Comparison of ENCODE assay signal across 8 cellular contexts in genomic region chr2:168194784-168195522, GRCh38. TPM values are rescaled to one million over a fixed set of nuclear protein-coding genes. Genes with fewer than 3 reads are reported as not detected.
DNase-seq lines count a peak whose midpoint lies in the region; ATAC-seq and TF ChIP-seq lines count a peak whose summit lies in the region.

No MANE protein-coding gene starts in this region.

- no peak overlapping the region for H3K4me2 ChIP-seq in PC-9
- H3K4me2 ChIP-seq in PC-3 (ENCODE audit: low read length) = no peak overlapping the region
- H3K4me2 ChIP-seq in GM23338 = no peak overlapping the region

- no peak overlapping the region for H3K4me3 Mint-ChIP-seq in MCF 10A (ENCODE audit: unreplicated experiment)
- no peak overlapping the region for H3K4me3 Mint-ChIP-seq in GM23338

- H3K27ac ChIP-seq in PC-9 = peak overlapping the region; percentile 99
- no peak overlapping the region for H3K27ac ChIP-seq in PC-3 (ENCODE audit: low read length)
- no peak overlapping the region for H3K27ac ChIP-seq in GM23338 (ENCODE audit: low read depth)

- H3K27me3 ChIP-seq in PC-9 (ENCODE audit: insufficient read depth, low read depth) (no peaks in the 10 kb centered on the region), PC-3 (ENCODE audit: low read length) (no peaks in the 10 kb centered on the region), GM23338 (ENCODE audit: insufficient read depth) (no peaks in the 10 kb centered on the region)

- H3K36me3 ChIP-seq in PC-9 (ENCODE audit: low read depth) (peaks cover 4% of the 10 kb centered on the region; the same call in 1 of the 2 replicates), PC-3 (ENCODE audit: low read depth, low read length) (no peaks in the 10 kb centered on the region), GM23338 (ENCODE audit: insufficient read depth) (no peaks in the 10 kb centered on the region)

- POLR2A ChIA-PET in PC-9 (lab: Charles Lee; ENCODE audit: unreplicated experiment) (no interaction called here), MCF 10A (lab: Yijun Ruan, JAX) (interaction anchor here (0.9 kb wide), 1 partner anchor 27 kb away, joined by 4 read pairs; no protein-coding TSS in a partner anchor), PC-3 (lab: Charles Lee; ENCODE audit: unreplicated experiment) (no interaction called here)

- H3K36me3 Mint-ChIP-seq in MCF 10A (ENCODE audit: insufficient read depth, unreplicated experiment) = no peaks in the 10 kb centered on the region
- no peaks in the 10 kb centered on the region for H3K36me3 Mint-ChIP-seq in GM23338 (ENCODE audit: low read depth)

- H4K20me1 ChIP-seq in PC-9 (ENCODE audit: insufficient read depth) (no peaks in the 10 kb centered on the region), PC-3 (ENCODE audit: low read length) (no peaks in the 10 kb centered on the region), GM23338 (replicated peaks; ENCODE audit: insufficient read depth) (no peaks in the 10 kb centered on the region)

- TF ChIP-seq CTCF in PC-9 (conservative IDR thresholded peaks at IDR 0.05) = no peak
- TF ChIP-seq CTCF in MCF 10A (IDR thresholded peaks at IDR 0.05; ENCODE audit: unreplicated experiment) = no peak
- no peak for TF ChIP-seq CTCF in PC-3 (conservative IDR thresholded peaks at IDR 0.05; ENCODE audit: low read depth, low read length)
- no peak for TF ChIP-seq CTCF in GM23338 (conservative IDR thresholded peaks at IDR 0.05; ENCODE audit: low read depth in 2 of 2)

- H3K27ac Mint-ChIP-seq in MCF 10A (ENCODE audit: low read depth, unreplicated experiment) (no peak overlapping the region), GM23338 (no peak overlapping the region)

- CTCF ChIA-PET in PC-9 (lab: Charles Lee) = no interaction called here
- CTCF ChIA-PET in MCF 10A (lab: Yijun Ruan, JAX) = interaction anchor here (0.6 to 1.4 kb wide), 5 partner anchors 9 to 49 kb away, joined by 3 to 4 read pairs (median 3); no protein-coding TSS in a partner anchor
- CTCF ChIA-PET in PC-3 (lab: Charles Lee) = no interaction called here

- peaks cover 32% of the 10 kb centered on the region; the same call in 1 of the 2 replicates for H3F3A ChIP-seq in PC-9 (ENCODE audit: insufficient read depth, low read depth)
- peaks cover 5% of the 10 kb centered on the region for H3F3A ChIP-seq in PC-3 (ENCODE audit: low read length, unreplicated experiment)
- no peaks in the 10 kb centered on the region for H3F3A ChIP-seq in GM23338 (replicated peaks; ENCODE audit: low read depth)

- no peak for DNase-seq in activated CD4-positive, CD25-positive, alpha-beta regulatory T cell treated with anti-CD3 and anti-CD28 coated beads, Interleukin-2, amount 50 U/mL, for 72 hours
- no peak for DNase-seq in PC-9
- peak; percentile 58 for DNase-seq in stimulated activated CD4-positive, alpha-beta T cell treated with anti-CD3 and anti-CD28 coated beads, Interleukin-4, amount 100 ng/mL, for 24 hours
- DNase-seq in MCF 10A (ENCODE audit: unreplicated experiment) = no peak
- no peak for DNase-seq in PC-3
- DNase-seq in GM23338 (ENCODE audit: low spot score) = no peak

- H3K4me1 ChIP-seq in PC-9 (replicated peaks; ENCODE audit: insufficient read depth) (peaks cover 67% of the 10 kb centered on the region), PC-3 (ENCODE audit: insufficient read depth, low read length) (peaks cover 50% of the 10 kb centered on the region), GM23338 (ENCODE audit: insufficient read depth) (peaks cover 16% of the 10 kb centered on the region)

- intact Hi-C loops in PC-9 (cut with micrococcal nuclease; ENCODE audit: unreplicated experiment) (loop anchor here (5.0 kb wide), 1 partner anchor 58 kb away; no protein-coding TSS in a partner anchor), MCF 10A (cut with micrococcal nuclease) (no loop called here), PC-3 (cut with micrococcal nuclease) (loop anchor here (5.0 kb wide), 3 partner anchors 38 to 58 kb away; partner anchors contain the start of gene STK39)

- peaks cover 27% of the 10 kb centered on the region for H3K4me1 Mint-ChIP-seq in MCF 10A (ENCODE audit: insufficient read depth, unreplicated experiment)
- peaks cover 31% of the 10 kb centered on the region for H3K4me1 Mint-ChIP-seq in GM23338

- H3K9ac ChIP-seq in PC-3 (ENCODE audit: low read length) = no peak overlapping the region

- H3K4me3 ChIP-seq in PC-9 (no peak overlapping the region), PC-3 (ENCODE audit: low read length) (no peak overlapping the region), GM23338 (no peak overlapping the region)

- H3K27me3 Mint-ChIP-seq in MCF 10A (ENCODE audit: insufficient read depth, unreplicated experiment) (no peaks in the 10 kb centered on the region), GM23338 (ENCODE audit: insufficient read depth, low read depth, poor library complexity) (no peaks in the 10 kb centered on the region)

- BruUV-seq in PC-9 (replicated peaks; lab: Mats Ljungman, UMichigan) (no TSS peak), MCF 10A (replicated peaks; lab: Mats Ljungman, UMichigan) (no TSS peak), PC-3 (replicated peaks; lab: Mats Ljungman, UMichigan) (no TSS peak)

- ATAC-seq in activated CD4-positive, CD25-positive, alpha-beta regulatory T cell treated with anti-CD3 and anti-CD28 coated beads, Interleukin-2, amount 50 U/mL, for 24 hours = peak; percentile 92 to 93
- ATAC-seq in HG02763 (IDR thresholded peaks at IDR 0.05; ENCODE audit: unreplicated experiment) (peak; percentile 88), PC-3 (no peak), GM23338 (no peak)

- H3K79me2 ChIP-seq in PC-9 (ENCODE audit: low read depth) (peaks cover 90% of the 10 kb centered on the region), PC-3 (ENCODE audit: low read length) (peaks cover 78% of the 10 kb centered on the region), GM23338 (replicated peaks; ENCODE audit: insufficient read depth) (no peaks in the 10 kb centered on the region)

- no peak overlapping the region for H2AFZ ChIP-seq in PC-9
- no peak overlapping the region for H2AFZ ChIP-seq in PC-3 (ENCODE audit: low read length)
- no peak overlapping the region for H2AFZ ChIP-seq in GM23338

- no peaks in the 10 kb centered on the region for H3K9me3 ChIP-seq in PC-9 (ENCODE audit: insufficient read depth, low read depth)
- no peaks in the 10 kb centered on the region for H3K9me3 ChIP-seq in PC-3 (ENCODE audit: low read length)

- H3K9me2 ChIP-seq in PC-9 (ENCODE audit: insufficient read depth) = no peaks in the 10 kb centered on the region
- no peaks in the 10 kb centered on the region for H3K9me2 ChIP-seq in PC-3 (replicated peaks; ENCODE audit: low read length)
- no peaks in the 10 kb centered on the region for H3K9me2 ChIP-seq in GM23338 (ENCODE audit: insufficient read depth)

- H3K9me3 Mint-ChIP-seq in MCF 10A (ENCODE audit: unreplicated experiment) (no peaks in the 10 kb centered on the region), GM23338 (no peaks in the 10 kb centered on the region; the same call in 2 of the 3 replicates)

TF ChIP-seq in GM23338, 12 proteins besides CTCF, POLR2A, EP300 and RAD21 (continues in another document):
- TF ChIP-seq ETS1 (IDR thresholded peaks at IDR 0.05) (no peak), STAT1 (IDR thresholded peaks at IDR 0.05; ENCODE audit: unreplicated experiment) (no peak), JUNB (IDR thresholded peaks at IDR 0.05; ENCODE audit: unreplicated experiment) (no peak), EZH2 (IDR thresholded peaks at IDR 0.05; ENCODE audit: low read depth, unreplicated experiment) (no peak), ZNF331 (CRISPR knock-in tag; IDR thresholded peaks at IDR 0.05; ENCODE audit: low read depth) (no peak), CREB1 (CRISPR knock-in tag; IDR thresholded peaks at IDR 0.05; ENCODE audit: low read depth) (no peak), POLR2AphosphoS5 (IDR thresholded peaks at IDR 0.05; ENCODE audit: low read depth) (no peak)

RNA-seq across cellular contexts. Expression of gene STK39, which starts 52.4 kb away (rescaled TPM):
- total RNA-seq in PC-9 (2021) = 14.5 and 18.6 TPM in 2 replicates
- 13.8 and 14.6 TPM in 2 replicates for total RNA-seq in MCF 10A (2022)
- 17.9 and 20.8 TPM in 2 replicates for total RNA-seq in PC-3 (2014; rRNA removed)
- total RNA-seq in GM23338 (2014; rRNA removed; shearing (Covaris generic)) = 14.2 and 16.9 TPM in 2 replicates
- polyA plus RNA-seq in GM23338 (2016; fragmentation: Nextera tagmentation; extraction: Ambion mirVana) = 9.5 and 10.0 TPM in 2 replicates

Comparison
In these comparisons a context has a peak if more than half of its experiments do, and no peak if none do; other contexts are left out.
1. ATAC-seq: peak in activated CD4-positive, CD25-positive, alpha-beta regulatory T cell treated with anti-CD3 and anti-CD28 coated beads, Interleukin-2, amount 50 U/mL, for 24 hours (2 of 2) and HG02763 (single experiment); none in PC-3 (single experiment) and GM23338 (single experiment).